ENCODE assay signal across 11 cellular contexts in genomic region chr22:37212174-37212906, GRCh38. TPM values are rescaled to one million over a fixed set of nuclear protein-coding genes. Genes with fewer than 3 reads are reported as not detected.
DNase-seq lines count a peak whose midpoint lies in the region; TF ChIP-seq lines count a peak whose summit lies in the region.
"Had no signal": no experiment of that assay in that cellular context is flagged by ENCODE, and none has a peak within 500 bp of the region (broad histone marks: within the 10 kb centered on the region; RNA-seq: fewer than 3 reads in every experiment).

Gene SSTR3, minus strand, starts transcription at chr22:37212477. Its CDS starts 4,674 bp downstream, at chr22:37207803.

- H3K9me3 Mint-ChIP-seq in glutamatergic neuron (ENCODE audit: unreplicated experiment) (peaks cover 3% of the 10 kb centered on the region), osteocyte (ENCODE audit: unreplicated experiment) (no peaks in the 10 kb centered on the region)

- no peak within 1 kb of the TSS for H3K27ac Mint-ChIP-seq in glutamatergic neuron (ENCODE audit: unreplicated experiment)
- no peak within 1 kb of the TSS for H3K27ac Mint-ChIP-seq in osteocyte (ENCODE audit: unreplicated experiment)

- DNase-seq in NCI-H1417 (lab: John Stamatoyannopoulos, UW) (peak in 2 of 3 experiments; percentile 24 to 66), NCI-H1417 treated with DMSO at 0.1 percent for 48 hours (lab: John Stamatoyannopoulos, UW) (no peak), NCI-H69 (lab: John Stamatoyannopoulos, UW) (peak; percentile 25), glutamatergic neuron (peak; percentile 68), osteocyte (ENCODE audit: extremely low spot score, unreplicated experiment) (peak; percentile 85), HuH-7 (ENCODE audit: low spot score) (no peak), NOMO-1 (lab: John Stamatoyannopoulos, UW; ENCODE audit: unreplicated experiment in 2 of 2) (no peak), globus pallidus (ENCODE audit: low spot score) (no peak)
- DNase-seq: ACHN, cortex of kidney had no signal

- H3K4me3 Mint-ChIP-seq in glutamatergic neuron (ENCODE audit: unreplicated experiment) = peak within 1 kb of the TSS; percentile 50
- no peak within 1 kb of the TSS for H3K4me3 Mint-ChIP-seq in osteocyte (ENCODE audit: unreplicated experiment)

- H3K36me3 Mint-ChIP-seq in glutamatergic neuron (ENCODE audit: unreplicated experiment) = no peaks in the 10 kb centered on the region
- no peaks in the 10 kb centered on the region for H3K36me3 Mint-ChIP-seq in osteocyte (ENCODE audit: unreplicated experiment)

- H3K4me1 Mint-ChIP-seq in glutamatergic neuron (ENCODE audit: low read depth, unreplicated experiment) = peaks cover 33% of the 10 kb centered on the region
- H3K4me1 Mint-ChIP-seq in osteocyte (ENCODE audit: unreplicated experiment) = peaks cover 18% of the 10 kb centered on the region

- TF ChIP-seq CTCF in glutamatergic neuron (IDR thresholded peaks at IDR 0.05; ENCODE audit: partially characterized antibody, unreplicated experiment) (no peak), osteocyte (IDR thresholded peaks at IDR 0.05) (no peak)

- H3K27me3 Mint-ChIP-seq in glutamatergic neuron (ENCODE audit: unreplicated experiment) = no peaks in the 10 kb centered on the region
- peaks cover 31% of the 10 kb centered on the region for H3K27me3 Mint-ChIP-seq in osteocyte (ENCODE audit: unreplicated experiment)

RNA-seq across cellular contexts. Expression of gene SSTR3, which starts in this region (rescaled TPM):
- total RNA-seq in glutamatergic neuron (ENCODE audit: unreplicated experiment) (not detected), osteocyte (not detected in 2 replicates)
- total RNA-seq: pulmonary artery endothelial cell had no signal

Comparison
In these comparisons a context has a peak if more than half of its experiments do, and no peak if none do; other contexts are left out.
1. DNase-seq: peak in NCI-H1417 (2 of 3) and NCI-H69 (single experiment); none in NCI-H1417 treated with DMSO at 0.1 percent for 48 hours (single experiment), HuH-7 (single experiment), NOMO-1 (0 of 2) and globus pallidus (single experiment).
2. Peak in DNase-seq in glutamatergic neuron; RNA of the gene not detected or under 1 TPM.
3. Peak in DNase-seq in osteocyte; RNA of the gene not detected or under 1 TPM.